8 cellular contexts compared by ENCODE assay signal in genomic region chr16:89037261-89038152, GRCh38. TPM values are rescaled to one million over a fixed set of nuclear protein-coding genes. Genes with fewer than 3 reads are reported as not detected.
DNase-seq lines count a peak whose midpoint lies in the region; ATAC-seq and TF ChIP-seq lines count a peak whose summit lies in the region.

No MANE protein-coding gene starts in this region.

- no peaks in the 10 kb centered on the region for H3K4me1 ChIP-seq in PC-3 (ENCODE audit: insufficient read depth, low read length)

- no peak overlapping the region for H3K27ac ChIP-seq in PC-3 (ENCODE audit: low read length)

- intact Hi-C loops in PC-3 (cut with micrococcal nuclease) = no loop called here
- intact Hi-C loops in lower leg skin (cut with DNase I; ENCODE audit: low total_unique reads) = no loop called here

- POLR2A ChIA-PET in PC-3 (lab: Charles Lee; ENCODE audit: unreplicated experiment) = no interaction called here

- TF ChIP-seq POLR2A in lower leg skin (IDR thresholded peaks at IDR 0.05) = no peak

- no peak overlapping the region for H3K27ac Mint-ChIP-seq in natural killer cell treated with Interleukin-12 subunit alpha and Interleukin-12 subunit beta and Interleukin-15 and Interleukin-18, amount 100 ng/mL, for 72 hours

- H3F3A ChIP-seq in PC-3 (ENCODE audit: low read length, unreplicated experiment) = no peaks in the 10 kb centered on the region

- H3K27me3 Mint-ChIP-seq in natural killer cell treated with Interleukin-12 subunit alpha and Interleukin-12 subunit beta and Interleukin-15 and Interleukin-18, amount 100 ng/mL, for 72 hours = peaks cover under 1 to 13% of the 10 kb centered on the region in 2 donors

- 36 to 43% methylated on average over 21 to 30 of the region's 30 CpGs for WGBS in lower leg skin, 2 donors

- peaks cover under 1% of the 10 kb centered on the region for H3K36me3 Mint-ChIP-seq in natural killer cell treated with Interleukin-12 subunit alpha and Interleukin-12 subunit beta and Interleukin-15 and Interleukin-18, amount 100 ng/mL, for 72 hours

- H3K36me3 ChIP-seq in PC-3 (ENCODE audit: low read depth, low read length) = no peaks in the 10 kb centered on the region

- 0 out of 2 replicates have a peak, but pooled peaks cover 3% of the 10 kb centered on the region for H3K27me3 ChIP-seq in PC-3 (ENCODE audit: low read length)

- H4K20me1 ChIP-seq in PC-3 (ENCODE audit: low read length) = no peaks in the 10 kb centered on the region

- no peaks in the 10 kb centered on the region for H3K9me3 ChIP-seq in PC-3 (ENCODE audit: low read length)

- DNase-seq in GM03348 (ENCODE audit: low spot score) (peak; percentile 80), PC-3 (peak; percentile 10), choroid plexus epithelial cell (ENCODE audit: low read depth) (peak; percentile 52), lower leg skin (ENCODE audit: low spot score in 2 of 2) (no peak)
- no peak for DNase-seq in natural killer cell treated with Interleukin-12 subunit alpha and Interleukin-12 subunit beta and Interleukin-15 and Interleukin-18, amount 100 ng/mL, for 72 hours (ENCODE audit: low spot score)

- no TSS peak for BruUV-seq in PC-3 (replicated peaks; lab: Mats Ljungman, UMichigan)

- H3K9me3 Mint-ChIP-seq in natural killer cell treated with Interleukin-12 subunit alpha and Interleukin-12 subunit beta and Interleukin-15 and Interleukin-18, amount 100 ng/mL, for 72 hours = no peaks in the 10 kb centered on the region

- H3K4me3 ChIP-seq in PC-3 (ENCODE audit: low read length) = no peak overlapping the region
- H3K4me3 ChIP-seq in choroid plexus epithelial cell (ENCODE audit: low read depth, low read length) = no peak overlapping the region
- H3K4me3 ChIP-seq in lower leg skin (ENCODE audit: low read depth, poor library complexity, severe bottlenecking) = no peak overlapping the region

- TF ChIP-seq CTCF in PC-3 (conservative IDR thresholded peaks at IDR 0.05; ENCODE audit: low read depth, low read length) (no peak), choroid plexus epithelial cell (conservative IDR thresholded peaks at IDR 0.05; ENCODE audit: low read depth, low read length) (no peak), lower leg skin (IDR thresholded peaks at IDR 0.05) (no peak)

- H2AFZ ChIP-seq in PC-3 (ENCODE audit: low read length) = no peak overlapping the region

- no peaks in the 10 kb centered on the region for H3K9me2 ChIP-seq in PC-3 (replicated peaks; ENCODE audit: low read length)

- no peak overlapping the region for H3K4me3 Mint-ChIP-seq in natural killer cell treated with Interleukin-12 subunit alpha and Interleukin-12 subunit beta and Interleukin-15 and Interleukin-18, amount 100 ng/mL, for 72 hours

- H3K79me2 ChIP-seq in PC-3 (ENCODE audit: low read length) = no peaks in the 10 kb centered on the region

- H3K4me2 ChIP-seq in PC-3 (ENCODE audit: low read length) = no peak overlapping the region

- CTCF ChIA-PET in PC-3 (lab: Charles Lee) = no interaction called here

- no peak overlapping the region for H3K9ac ChIP-seq in PC-3 (ENCODE audit: low read length)

- ATAC-seq in PC-3 (peak; percentile 59; the same call in 1 of the 2 replicates), GM21423 (IDR thresholded peaks at IDR 0.05; ENCODE audit: unreplicated experiment) (no peak), GM19463 (IDR thresholded peaks at IDR 0.05; ENCODE audit: unreplicated experiment) (no peak), HG03196 (IDR thresholded peaks at IDR 0.05; ENCODE audit: unreplicated experiment) (no peak)
- ATAC-seq in natural killer cell treated with Interleukin-12 subunit alpha and Interleukin-12 subunit beta and Interleukin-15 and Interleukin-18, amount 100 ng/mL, for 72 hours = peak; percentile 45 to 46

- peaks cover 3 to 14% of the 10 kb centered on the region in 2 donors for H3K4me1 Mint-ChIP-seq in natural killer cell treated with Interleukin-12 subunit alpha and Interleukin-12 subunit beta and Interleukin-15 and Interleukin-18, amount 100 ng/mL, for 72 hours (ENCODE audit: low read depth in 2 of 2)

RNA-seq across cellular contexts. Expression of gene ACSF3, which starts 56.1 kb away (rescaled TPM):
- total RNA-seq in PC-3 (2014; rRNA removed) (33.5 and 42.6 TPM in 2 replicates), lower leg skin (10 to 100 TPM; 22.7 to 42.3 (median 34.4) TPM)
- total RNA-seq in natural killer cell treated with Interleukin-12 subunit alpha and Interleukin-12 subunit beta and Interleukin-15 and Interleukin-18, amount 100 ng/mL, for 72 hours = 100 to 1,000 TPM in 1 of 2 donors, 10 to 100 TPM in 1; 52.3 to 125 TPM

Comparison
In these comparisons a context has a peak if more than half of its experiments do, and no peak if none do; other contexts are left out.
1. DNase-seq: peak in GM03348 (single experiment), PC-3 (single experiment) and choroid plexus epithelial cell (single experiment); none in natural killer cell treated with Interleukin-12 subunit alpha and Interleukin-12 subunit beta and Interleukin-15 and Interleukin-18, amount 100 ng/mL, for 72 hours (single experiment) and lower leg skin (0 of 2).
2. ATAC-seq: peak in PC-3 (single experiment) and natural killer cell treated with Interleukin-12 subunit alpha and Interleukin-12 subunit beta and Interleukin-15 and Interleukin-18, amount 100 ng/mL, for 72 hours (2 of 2); none in GM21423 (single experiment), GM19463 (single experiment) and HG03196 (single experiment).